In genomic region chr3:9175421-9175820, GRCh38 we compare ENCODE assay signal across 13 cellular contexts.
DNase-seq lines count a peak whose midpoint lies in the region; ATAC-seq and TF ChIP-seq lines count a peak whose summit lies in the region.
"Had no signal": no experiment of that assay in that cellular context is flagged by ENCODE, and none has a peak within 500 bp of the region (broad histone marks: within the 10 kb centered on the region; RNA-seq: fewer than 3 reads in every experiment).

No MANE protein-coding gene starts in this region.

- ATAC-seq in body of pancreas: peak; percentile 83
- ATAC-seq in left lung: peak; percentile 64
- no peak for ATAC-seq in aorta (ENCODE audit: low FRiP score)

- H3K4me2 ChIP-seq in hepatocyte: no peak overlapping the region

- no peaks in the 10 kb centered on the region for H4K20me1 ChIP-seq in hepatocyte (ENCODE audit: insufficient read depth, poor library complexity, severe bottlenecking)

- TF ChIP-seq CTCF in body of pancreas (IDR thresholded peaks at IDR 0.05) (no peak), left lung (IDR thresholded peaks at IDR 0.05) (no peak), hepatocyte (IDR thresholded peaks at IDR 0.05; ENCODE audit: poor library complexity) (no peak)

- H2AFZ ChIP-seq in hepatocyte: no peak overlapping the region

- no peaks in the 10 kb centered on the region for H3K27me3 ChIP-seq in body of pancreas
- no peaks in the 10 kb centered on the region for H3K27me3 ChIP-seq in left lung
- no peaks in the 10 kb centered on the region for H3K27me3 ChIP-seq in aorta (ENCODE audit: control insufficient read depth in 1 of 2, insufficient read depth in 2 of 2, low read length in 1 of 2)
- H3K27me3 ChIP-seq in hepatocyte: no peaks in the 10 kb centered on the region

- H3K36me3 ChIP-seq in body of pancreas (replicated peaks in 1 of 2; ENCODE audit: insufficient read depth in 1 of 2, low read depth in 2 of 2) (no peaks in the 10 kb centered on the region), left lung (no peaks in the 10 kb centered on the region), aorta (ENCODE audit: control insufficient read depth in 1 of 2, insufficient read depth in 2 of 2, low read length in 1 of 2) (no peaks in the 10 kb centered on the region), hepatocyte (replicated peaks; ENCODE audit: insufficient read depth, low read depth) (no peaks in the 10 kb centered on the region)

- no peak for TF ChIP-seq POLR2A in body of pancreas (IDR thresholded peaks at IDR 0.05)

- peak overlapping the region in 2 of 4 donors; percentile 38 to 53 for H3K27ac ChIP-seq in body of pancreas
- no peak overlapping the region for H3K27ac ChIP-seq in left lung
- H3K27ac ChIP-seq in aorta (ENCODE audit: low read depth in 1 of 2, low read length in 2 of 2): no peak overlapping the region
- H3K27ac ChIP-seq in hepatocyte: no peak overlapping the region

- WGBS in body of pancreas, 2 donors: 49 to 63% methylated on average over 4 to 5 of the region's 5 CpGs
- 57 to 71% methylated on average over 5 of the region's 5 CpGs for WGBS in aorta, 2 donors
- 74% methylated on average over 5 of the region's 5 CpGs for WGBS in hepatocyte (ENCODE audit: low lambda C conversion rate, missing lambda C conversion rate)

- H3K4me3 ChIP-seq in body of pancreas (no peak overlapping the region), left lung (no peak overlapping the region), aorta (ENCODE audit: low read length in 2 of 2) (no peak overlapping the region), hepatocyte (no peak overlapping the region)

- H3K9me3 ChIP-seq in body of pancreas (no peaks in the 10 kb centered on the region), left lung (no peaks in the 10 kb centered on the region), aorta (ENCODE audit: control insufficient read depth, low read length) (no peaks in the 10 kb centered on the region), hepatocyte (ENCODE audit: low read depth) (no peaks in the 10 kb centered on the region)

- DNase-seq in HS-27A (ENCODE audit: low read depth): peak; percentile 63
- peak; percentile 13 to 75 (median 50) for DNase-seq in body of pancreas
- DNase-seq in left lung: no peak
- DNase-seq in COLO829 (ENCODE audit: low spot score): no peak
- no peak for DNase-seq in aorta
- DNase-seq in hepatocyte (ENCODE audit: low spot score): no peak
- DNase-seq in D341Med (ENCODE audit: low spot score): no peak
- DNase-seq: activated CD4-positive, alpha-beta T cell treated with anti-CD3 and anti-CD28 coated beads, Interleukin-2, amount 10 ng/mL, durations not matched to agents 24 days and 14 days; activated T-cell treated with anti-CD3 and anti-CD28 coated beads, Interleukin-2, amount 50 U/mL, for 48 hours; foreskin melanocyte; H9; islet precursor cell; NCI-H2227 treated with DMSO at 0.1 percent for 48 hours had no signal

- no peaks in the 10 kb centered on the region for H3K79me2 ChIP-seq in hepatocyte

- intact Hi-C loops in body of pancreas (cut with DNase I): no loop called here
- intact Hi-C loops in left lung (cut with DNase I): no loop called here
- intact Hi-C loops in aorta (cut with DNase I): no loop called here

- H3K4me1 ChIP-seq in body of pancreas (no peaks in the 10 kb centered on the region), left lung (peaks cover 4 to 5% of the 10 kb centered on the region in 2 donors), aorta (ENCODE audit: control insufficient read depth in 1 of 2, insufficient read depth in 2 of 2, low read length in 2 of 2) (no peaks in the 10 kb centered on the region), hepatocyte (ENCODE audit: insufficient read depth) (peaks cover 5% of the 10 kb centered on the region)

- H3K9me2 ChIP-seq in hepatocyte (replicated peaks; ENCODE audit: insufficient read depth): no peaks in the 10 kb centered on the region

Comparison
In these comparisons a context has a peak if more than half of its experiments do, and no peak if none do; other contexts are left out.
1. DNase-seq: peak in HS-27A (single experiment) and body of pancreas (4 of 4); none in left lung (0 of 2), COLO829 (single experiment), aorta (0 of 2), hepatocyte (single experiment) and D341Med (single experiment).